1 cellular context compared by ENCODE assay signal in genomic region chr1:156664949-156665411, GRCh38.
TF ChIP-seq lines count a peak whose summit lies in the region.

No MANE protein-coding gene starts in this region.

TF ChIP-seq in SK-N-SH treated with all-trans-retinoic acid at 6 μM for 48 hours, 23 proteins besides CTCF, POLR2A, EP300 and RAD21 (continued from another document):
- TF ChIP-seq BACH2 (CRISPR knock-in tag; IDR thresholded peaks at IDR 0.05; ENCODE audit: borderline replicate concordance) (no peak), SNAI2 (CRISPR knock-in tag; IDR thresholded peaks at IDR 0.05) (no peak), ZNF565 (CRISPR knock-in tag; conservative IDR thresholded peaks at IDR 0.05; ENCODE audit: low read depth) (no peak), CSRNP3 (CRISPR knock-in tag; IDR thresholded peaks at IDR 0.05) (no peak), TOX (CRISPR knock-in tag; IDR thresholded peaks at IDR 0.05; ENCODE audit: borderline replicate concordance) (no peak), CREB5 (CRISPR knock-in tag; IDR thresholded peaks at IDR 0.05; ENCODE audit: low read depth) (no peak), ZNF70 (CRISPR knock-in tag; IDR thresholded peaks at IDR 0.05) (no peak), OSR1 (CRISPR knock-in tag; IDR thresholded peaks at IDR 0.05) (no peak), GLIS3 (CRISPR knock-in tag; IDR thresholded peaks at IDR 0.05) (no peak), ISL1 (CRISPR knock-in tag; IDR thresholded peaks at IDR 0.05) (no peak), CSDC2 (CRISPR knock-in tag; IDR thresholded peaks at IDR 0.05) (no peak)
- TF ChIP-seq, protein P1, sequence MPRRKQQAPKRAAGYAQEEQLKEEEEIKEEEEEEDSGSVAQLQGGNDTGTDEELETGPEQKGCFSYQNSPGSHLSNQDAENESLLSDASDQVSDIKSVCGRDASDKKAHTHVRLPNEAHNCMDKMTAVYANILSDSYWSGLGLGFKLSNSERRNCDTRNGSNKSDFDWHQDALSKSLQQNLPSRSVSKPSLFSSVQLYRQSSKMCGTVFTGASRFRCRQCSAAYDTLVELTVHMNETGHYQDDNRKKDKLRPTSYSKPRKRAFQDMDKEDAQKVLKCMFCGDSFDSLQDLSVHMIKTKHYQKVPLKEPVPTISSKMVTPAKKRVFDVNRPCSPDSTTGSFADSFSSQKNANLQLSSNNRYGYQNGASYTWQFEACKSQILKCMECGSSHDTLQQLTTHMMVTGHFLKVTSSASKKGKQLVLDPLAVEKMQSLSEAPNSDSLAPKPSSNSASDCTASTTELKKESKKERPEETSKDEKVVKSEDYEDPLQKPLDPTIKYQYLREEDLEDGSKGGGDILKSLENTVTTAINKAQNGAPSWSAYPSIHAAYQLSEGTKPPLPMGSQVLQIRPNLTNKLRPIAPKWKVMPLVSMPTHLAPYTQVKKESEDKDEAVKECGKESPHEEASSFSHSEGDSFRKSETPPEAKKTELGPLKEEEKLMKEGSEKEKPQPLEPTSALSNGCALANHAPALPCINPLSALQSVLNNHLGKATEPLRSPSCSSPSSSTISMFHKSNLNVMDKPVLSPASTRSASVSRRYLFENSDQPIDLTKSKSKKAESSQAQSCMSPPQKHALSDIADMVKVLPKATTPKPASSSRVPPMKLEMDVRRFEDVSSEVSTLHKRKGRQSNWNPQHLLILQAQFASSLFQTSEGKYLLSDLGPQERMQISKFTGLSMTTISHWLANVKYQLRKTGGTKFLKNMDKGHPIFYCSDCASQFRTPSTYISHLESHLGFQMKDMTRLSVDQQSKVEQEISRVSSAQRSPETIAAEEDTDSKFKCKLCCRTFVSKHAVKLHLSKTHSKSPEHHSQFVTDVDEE (CRISPR knock-in tag; IDR thresholded peaks at IDR 0.05): no peak
